ENCODE assay signal across 29 cellular contexts in genomic region chr18:48609114-48609513, GRCh38.
"Had no signal": no experiment of that assay in that cellular context is flagged by ENCODE, and none has a peak within 500 bp of the region (broad histone marks: within the 10 kb centered on the region; RNA-seq: fewer than 3 reads in every experiment).

No MANE protein-coding gene starts in this region.

- ATAC-seq: esophagus mucosa; gastrocnemius medialis; left lung; mucosa of descending colon; natural killer cell treated with Interleukin-12 subunit alpha and Interleukin-12 subunit beta and Interleukin-15 and Interleukin-18, amount 100 ng/mL, for 72 hours; sciatic nerve; stimulated activated effector memory CD8-positive, alpha-beta T cell treated with anti-CD3 and anti-CD28 coated beads, Interleukin-12 subunit alpha, Interleukin-12 subunit beta, amount 100 ng/mL, for 72 hours had no signal

- H3K27me3 Mint-ChIP-seq: naive B cell; natural killer cell treated with Interleukin-12 subunit alpha and Interleukin-12 subunit beta and Interleukin-15 and Interleukin-18, amount 100 ng/mL, for 72 hours had no signal

- H3K4me3 Mint-ChIP-seq: mesothelial cell of epicardium; naive B cell; natural killer cell treated with Interleukin-12 subunit alpha and Interleukin-12 subunit beta and Interleukin-15 and Interleukin-18, amount 100 ng/mL, for 72 hours; neural progenitor cell; stimulated activated effector memory CD8-positive, alpha-beta T cell treated with anti-CD3 and anti-CD28 coated beads, Interleukin-12 subunit alpha, Interleukin-12 subunit beta, amount 100 ng/mL, for 72 hours had no signal

- H3K4me3 ChIP-seq: dorsolateral prefrontal cortex, gastrocnemius medialis, heart left ventricle, hepatocyte, left lung, mucosa of descending colon, neural progenitor cell, prostate gland, right atrium auricular region, smooth muscle cell, thoracic aorta, tibial nerve, upper lobe of left lung had no signal

- DNase-seq: effector CD4-positive, alpha-beta T cell; foreskin fibroblast; gastrocnemius medialis; heart left ventricle; left cardiac atrium; left lung; mesenchymal stem cell; mucosa of descending colon; naive B cell; stimulated activated CD4-positive, alpha-beta T cell treated with anti-CD3 and anti-CD28 coated beads, Interleukin-2, amount 100 ng/mL, for 24 hours; stimulated activated CD4-positive, alpha-beta T cell treated with anti-CD3 and anti-CD28 coated beads, Interleukin-4, amount 100 ng/mL, for 24 hours; stimulated activated naive CD4-positive, alpha-beta T cell treated with Interleukin-2 at 50 U/mL for 16 hours; upper lobe of left lung had no signal

- FAIRE-seq: colon, urothelium cell line had no signal

- H3K27ac ChIP-seq: epithelial cell of prostate, gastrocnemius medialis, heart left ventricle, hepatocyte, left lung, neural progenitor cell, prostate gland, right atrium auricular region, tibial nerve, upper lobe of left lung had no signal

- H3K4me1 Mint-ChIP-seq: stimulated activated effector memory CD8-positive, alpha-beta T cell treated with anti-CD3 and anti-CD28 coated beads, Interleukin-12 subunit alpha, Interleukin-12 subunit beta, amount 100 ng/mL, for 72 hours had no signal

- H3K27me3 ChIP-seq: dorsolateral prefrontal cortex, gastrocnemius medialis, heart left ventricle, hepatocyte, left lung, neural progenitor cell, right atrium auricular region, tibial nerve, upper lobe of left lung had no signal

- H3K9me3 ChIP-seq: gastrocnemius medialis, heart left ventricle, left lung, mucosa of descending colon, prostate gland, right atrium auricular region, thoracic aorta, tibial nerve, upper lobe of left lung had no signal

- H3K4me1 ChIP-seq: prostate gland had no signal

- H3K4me2 ChIP-seq: hepatocyte, neural progenitor cell, smooth muscle cell had no signal

- H3K27ac Mint-ChIP-seq: mesothelial cell of epicardium; natural killer cell treated with Interleukin-12 subunit alpha and Interleukin-12 subunit beta and Interleukin-15 and Interleukin-18, amount 100 ng/mL, for 72 hours; neural progenitor cell; stimulated activated effector memory CD8-positive, alpha-beta T cell treated with anti-CD3 and anti-CD28 coated beads, Interleukin-12 subunit alpha, Interleukin-12 subunit beta, amount 100 ng/mL, for 72 hours had no signal

- H3K9me3 Mint-ChIP-seq: mesothelial cell of epicardium; naive B cell; natural killer cell treated with Interleukin-12 subunit alpha and Interleukin-12 subunit beta and Interleukin-15 and Interleukin-18, amount 100 ng/mL, for 72 hours; neural progenitor cell; stimulated activated effector memory CD8-positive, alpha-beta T cell treated with anti-CD3 and anti-CD28 coated beads, Interleukin-12 subunit alpha, Interleukin-12 subunit beta, amount 100 ng/mL, for 72 hours had no signal

- H3K36me3 Mint-ChIP-seq: naive B cell; natural killer cell treated with Interleukin-12 subunit alpha and Interleukin-12 subunit beta and Interleukin-15 and Interleukin-18, amount 100 ng/mL, for 72 hours; neural progenitor cell; stimulated activated effector memory CD8-positive, alpha-beta T cell treated with anti-CD3 and anti-CD28 coated beads, Interleukin-12 subunit alpha, Interleukin-12 subunit beta, amount 100 ng/mL, for 72 hours had no signal

- H3K36me3 ChIP-seq: gastrocnemius medialis, heart left ventricle, left lung, neural progenitor cell, prostate gland, right atrium auricular region, thoracic aorta, tibial nerve, upper lobe of left lung had no signal
